8 cellular contexts compared by ENCODE assay signal in genomic region chr20:34365765-34366213, GRCh38. TPM values are rescaled to one million over a fixed set of nuclear protein-coding genes. Genes with fewer than 3 reads are reported as not detected.
A peak's percentile ranks its signal among the peaks of the same experiment; 100 is the strongest.
DNase-seq lines count a peak whose midpoint lies in the region; ATAC-seq and TF ChIP-seq lines count a peak whose summit lies in the region.

No MANE protein-coding gene starts in this region.

- no peaks in the 10 kb centered on the region for H3K9me3 Mint-ChIP-seq in activated CD8-positive, alpha-beta T cell treated with anti-CD3 and anti-CD28 coated beads, Interleukin-2, amount 10 ng/mL, durations not matched to agents 7 days and 5 days (ENCODE audit: insufficient read depth)

- no peaks in the 10 kb centered on the region for H3K27me3 Mint-ChIP-seq in activated CD8-positive, alpha-beta T cell treated with anti-CD3 and anti-CD28 coated beads, Interleukin-2, amount 10 ng/mL, durations not matched to agents 7 days and 5 days (ENCODE audit: low read depth)

- DNase-seq in activated CD4-positive, alpha-beta T cell treated with anti-CD3 and anti-CD28 coated beads for 48 hours: peak; percentile 26
- DNase-seq in activated CD4-positive, alpha-beta T cell treated with anti-CD3 and anti-CD28 coated beads, Interleukin-2, amount 50 U/mL, for 1 hour: no peak
- DNase-seq in activated CD8-positive, alpha-beta T cell treated with anti-CD3 and anti-CD28 coated beads, Interleukin-2, amount 10 ng/mL, durations not matched to agents 7 days and 5 days: peak; percentile 74
- DNase-seq in spleen (no peak), NCI-H1694 (lab: John Stamatoyannopoulos, UW) (no peak), medulla oblongata (ENCODE audit: extremely low spot score) (no peak)
- DNase-seq in activated CD4-positive, CD25-positive, alpha-beta regulatory T cell treated with anti-CD3 and anti-CD28 coated beads, Interleukin-2, amount 50 U/mL, for 72 hours: no peak

- peak overlapping the region; percentile 45 for H3K27ac Mint-ChIP-seq in activated CD8-positive, alpha-beta T cell treated with anti-CD3 and anti-CD28 coated beads, Interleukin-2, amount 10 ng/mL, durations not matched to agents 7 days and 5 days

- H3K27me3 ChIP-seq in spleen (replicated peaks in 1 of 7): no peaks in the 10 kb centered on the region

- H3K9me3 ChIP-seq in spleen: no peaks in the 10 kb centered on the region

- peak overlapping the region; percentile 35 for H3K4me3 Mint-ChIP-seq in activated CD8-positive, alpha-beta T cell treated with anti-CD3 and anti-CD28 coated beads, Interleukin-2, amount 10 ng/mL, durations not matched to agents 7 days and 5 days

- H3K36me3 ChIP-seq in spleen: peaks cover 3 to 24% (median 16%) of the 10 kb centered on the region in 6 donors

- POLR2A ChIA-PET in activated CD8-positive, alpha-beta T cell treated with anti-CD3 and anti-CD28 coated beads, Interleukin-2, amount 10 ng/mL, durations not matched to agents 7 days and 5 days (lab: Charles Lee): no interaction called here

- peaks cover 32 to 72% (median 63%) of the 10 kb centered on the region in 6 donors for H3K4me1 ChIP-seq in spleen

- 21 to 32% (median 26%) methylated on average over 3 of the region's 3 CpGs for WGBS in spleen, 5 donors

- TF ChIP-seq POLR2A in spleen (IDR thresholded peaks at IDR 0.05): no peak

- H3K4me3 ChIP-seq in spleen: peak overlapping the region in 1 of 8 donors; percentile 41

- peaks cover 66% of the 10 kb centered on the region for H3K4me1 Mint-ChIP-seq in activated CD8-positive, alpha-beta T cell treated with anti-CD3 and anti-CD28 coated beads, Interleukin-2, amount 10 ng/mL, durations not matched to agents 7 days and 5 days (ENCODE audit: low read depth)

- intact Hi-C loops in spleen (cut with DNase I; ENCODE audit: low total_unique reads): no loop called here

- TF ChIP-seq CTCF in spleen (IDR thresholded peaks at IDR 0.05 in 8 of 11, conservative IDR thresholded peaks at IDR 0.05 in 3 of 11): no peak

- H3K27ac ChIP-seq in spleen: peak overlapping the region in 7 of 8 donors; percentile 7 to 98 (median 63)

- CTCF ChIA-PET in activated CD8-positive, alpha-beta T cell treated with anti-CD3 and anti-CD28 coated beads, Interleukin-2, amount 10 ng/mL, durations not matched to agents 7 days and 5 days (lab: Charles Lee): interaction anchor here (1.0 to 4.8 kb wide), 3 partner anchors 54 to 157 kb away, joined by 3 to 22 read pairs (median 4); no protein-coding TSS in a partner anchor

- peaks cover 53% of the 10 kb centered on the region for H3K36me3 Mint-ChIP-seq in activated CD8-positive, alpha-beta T cell treated with anti-CD3 and anti-CD28 coated beads, Interleukin-2, amount 10 ng/mL, durations not matched to agents 7 days and 5 days (ENCODE audit: low read depth)

- peak; percentile 38 for ATAC-seq in HG03442 (IDR thresholded peaks at IDR 0.05; ENCODE audit: unreplicated experiment)
- peak; percentile 34 for ATAC-seq in activated CD8-positive, alpha-beta T cell treated with anti-CD3 and anti-CD28 coated beads, Interleukin-2, amount 10 ng/mL, durations not matched to agents 7 days and 5 days

RNA-seq across cellular contexts. Expression of gene ITCH, which starts 2.7 kb away (rescaled TPM):
- total RNA-seq in activated CD8-positive, alpha-beta T cell treated with anti-CD3 and anti-CD28 coated beads, Interleukin-2, amount 10 ng/mL, durations not matched to agents 7 days and 5 days: 10 to 100 TPM; 52.1 to 59.9 TPM
- 10 to 100 TPM; 56.1 to 72.7 (median 65.7) TPM for total RNA-seq in spleen
- 10 to 100 TPM in 1 of 3 donors, 1 to 10 TPM in 2; 6.9 to 12.2 (median 8.0) TPM for polyA plus RNA-seq in spleen

Comparison
In these comparisons a context has a peak if more than half of its experiments do, and no peak if none do; other contexts are left out.
1. DNase-seq: peak in activated CD4-positive, alpha-beta T cell treated with anti-CD3 and anti-CD28 coated beads for 48 hours (single experiment) and activated CD8-positive, alpha-beta T cell treated with anti-CD3 and anti-CD28 coated beads, Interleukin-2, amount 10 ng/mL, durations not matched to agents 7 days and 5 days (single experiment); none in activated CD4-positive, alpha-beta T cell treated with anti-CD3 and anti-CD28 coated beads, Interleukin-2, amount 50 U/mL, for 1 hour (single experiment), spleen (single experiment), activated CD4-positive, CD25-positive, alpha-beta regulatory T cell treated with anti-CD3 and anti-CD28 coated beads, Interleukin-2, amount 50 U/mL, for 72 hours (single experiment), NCI-H1694 (single experiment) and medulla oblongata (single experiment).